8 cellular contexts compared by ENCODE assay signal in genomic region chr9:34638138-34638445, GRCh38. TPM values are rescaled to one million over a fixed set of nuclear protein-coding genes. Genes with fewer than 3 reads are reported as not detected.
A peak's percentile ranks its signal among the peaks of the same experiment; 100 is the strongest.
DNase-seq lines count a peak whose midpoint lies in the region; TF ChIP-seq lines count a peak whose summit lies in the region.

No MANE protein-coding gene starts in this region.

- TSS peak; percentile 34 for BruUV-seq in Calu3 (replicated peaks; lab: Mats Ljungman, UMichigan)

- no peaks in the 10 kb centered on the region for H3K79me2 ChIP-seq in parathyroid adenoma

- H3K27ac ChIP-seq in RWPE1 (peak overlapping the region; percentile 79), esophagus (ENCODE audit: low read depth in 2 of 2, low read length in 1 of 2) (peak overlapping the region; percentile 57 to 84), parathyroid adenoma (peak overlapping the region; percentile 78)

- TF ChIP-seq CTCF in Calu3 (IDR thresholded peaks at IDR 0.05; ENCODE audit: unreplicated experiment) (no peak), RWPE1 (conservative IDR thresholded peaks at IDR 0.05; ENCODE audit: low read depth) (no peak), parathyroid adenoma (IDR thresholded peaks at IDR 0.05) (no peak), GM10248 (IDR thresholded peaks at IDR 0.05; ENCODE audit: control extremely low read depth, extremely low read depth, low read depth, missing control alignments) (no peak)

- H3K4me3 Mint-ChIP-seq in Calu3 (ENCODE audit: low read depth, unreplicated experiment), result peak overlapping the region; percentile 83

- CTCF ChIA-PET in Calu3 (lab: Charles Lee) (no interaction called here), RWPE1 (lab: Yijun Ruan, JAX) (interaction anchor here (0.6 to 1.4 kb wide), 4 partner anchors 9 to 441 kb away, joined by 3 to 7 read pairs (median 4); partner anchors contain the start of genes FANCG and GALT), GM10248 (lab: Yijun Ruan, JAX) (interaction anchor here (0.8 to 12.1 kb wide), 13 partner anchors 7 to 459 kb away, joined by 3 to 328 read pairs (median 4); partner anchors contain the start of genes ARID3C, GALT, PIGO and RPP25L)

- H3K27me3 ChIP-seq in esophagus (ENCODE audit: control insufficient read depth in 1 of 2, insufficient read depth in 2 of 2, low read length in 2 of 2) (no peaks in the 10 kb centered on the region), parathyroid adenoma (ENCODE audit: control insufficient read depth, insufficient read depth, low read length) (no peaks in the 10 kb centered on the region)

- intact Hi-C loops in Calu3 (cut with micrococcal nuclease; ENCODE audit: unreplicated experiment), result no loop called here

- peak overlapping the region; percentile 69 to 81 for H3K4me3 ChIP-seq in esophagus (ENCODE audit: low read depth in 1 of 2, low read length in 2 of 2)
- H3K4me3 ChIP-seq in parathyroid adenoma (ENCODE audit: low read depth, low read length), result peak overlapping the region; percentile 71

- peak overlapping the region; percentile 90 for H3K4me2 ChIP-seq in parathyroid adenoma (ENCODE audit: low read length)

- H3K36me3 Mint-ChIP-seq in Calu3 (ENCODE audit: insufficient read depth, unreplicated experiment), result peaks cover 16% of the 10 kb centered on the region

- H3K9me3 Mint-ChIP-seq in Calu3 (ENCODE audit: low read depth, unreplicated experiment), result no peaks in the 10 kb centered on the region

- H3K9ac ChIP-seq in parathyroid adenoma, result no peak overlapping the region

- WGBS in esophagus, 2 donors, result 13 to 16% methylated on average over 7 of the region's 7 CpGs

- peaks cover 0 to 2% of the 10 kb centered on the region in 2 donors for H3K36me3 ChIP-seq in esophagus (ENCODE audit: control insufficient read depth in 2 of 2, insufficient read depth in 2 of 2, low read length in 1 of 2)
- H3K36me3 ChIP-seq in parathyroid adenoma (ENCODE audit: control insufficient read depth, insufficient read depth, low read length), result no peaks in the 10 kb centered on the region

- POLR2A ChIA-PET in RWPE1 (lab: Yijun Ruan, JAX; ENCODE audit: low non-redundant PET), result interaction anchor here (0.6 to 1.3 kb wide), 2 partner anchors 9 to 14 kb away, joined by 3 to 5 read pairs; partner anchors contain the start of genes GALT and IL11RA
- POLR2A ChIA-PET in GM10248 (lab: Yijun Ruan, JAX), result interaction anchor here (1.3 to 1.4 kb wide), 2 partner anchors 9 to 27 kb away, joined by 4 to 8 read pairs; partner anchors contain the start of gene GALT

- DNase-seq in Calu3 (no peak), RWPE1 (ENCODE audit: low spot score) (no peak), DMS79 treated with DMSO at 0.1 percent for 48 hours (lab: John Stamatoyannopoulos, UW) (no peak), UCSD-AML1 (lab: John Stamatoyannopoulos, UW; ENCODE audit: unreplicated experiment) (no peak), GM10248 (ENCODE audit: extremely low spot score) (no peak), NCI-H187 (lab: John Stamatoyannopoulos, UW) (no peak)

- H2AFZ ChIP-seq in parathyroid adenoma, result peak overlapping the region; percentile 96

- H3K27me3 Mint-ChIP-seq in Calu3 (ENCODE audit: unreplicated experiment), result no peaks in the 10 kb centered on the region

- peaks cover 10% of the 10 kb centered on the region for H3K4me1 Mint-ChIP-seq in Calu3 (ENCODE audit: low read depth, unreplicated experiment)

- no peaks in the 10 kb centered on the region for H3K9me3 ChIP-seq in esophagus (ENCODE audit: control insufficient read depth in 2 of 2, insufficient read depth in 1 of 2, low read depth in 1 of 2, low read length in 1 of 2)
- H3K9me3 ChIP-seq in parathyroid adenoma (ENCODE audit: control insufficient read depth, low read length), result no peaks in the 10 kb centered on the region

- peaks cover 0 to 15% of the 10 kb centered on the region in 2 donors for H3K4me1 ChIP-seq in esophagus (ENCODE audit: control insufficient read depth in 2 of 2, insufficient read depth in 2 of 2, low read length in 1 of 2)
- peaks cover 5% of the 10 kb centered on the region for H3K4me1 ChIP-seq in parathyroid adenoma

- peak overlapping the region; percentile 56 for H3K27ac Mint-ChIP-seq in Calu3 (ENCODE audit: unreplicated experiment)

RNA-seq across cellular contexts. Expression of gene SIGMAR1, which starts 0.5 kb away (rescaled TPM):
- 65.6 and 80.1 TPM in 2 replicates for total RNA-seq in Calu3 (2022)
- 10 to 100 TPM; 42.1 to 68.5 TPM for polyA plus RNA-seq in esophagus

RNA-seq across cellular contexts. Expression of gene GALT, which starts 8.4 kb away (rescaled TPM):
- total RNA-seq in Calu3 (2022), result 25.7 and 26.6 TPM in 2 replicates
- polyA plus RNA-seq in esophagus, result 10 to 100 TPM; 16.6 to 27.3 TPM

RNA-seq across cellular contexts. Expression of gene ARID3C, which starts 9.2 kb away (rescaled TPM):
- not detected in 2 replicates for total RNA-seq in Calu3 (2022)
- polyA plus RNA-seq in esophagus, result not detected

RNA-seq across cellular contexts. Expression of gene IL11RA, which starts 13.9 kb away (rescaled TPM):
- 6.8 and 8.7 TPM in 2 replicates for total RNA-seq in Calu3 (2022)
- 10 to 100 TPM in 1 of 2 donors, 1 to 10 TPM in 1; 7.1 to 10.7 TPM for polyA plus RNA-seq in esophagus

RNA-seq across cellular contexts. Expression of gene DCTN3, which starts 17.8 kb away (rescaled TPM):
- 50.8 and 51.8 TPM in 2 replicates for total RNA-seq in Calu3 (2022)
- polyA plus RNA-seq in esophagus, result 100 to 1,000 TPM in 1 of 2 donors, 10 to 100 TPM in 1; 44.4 to 112 TPM
